15 cellular contexts compared by ENCODE assay signal in genomic region chr7:149071182-149071635, GRCh38. TPM values are rescaled to one million over a fixed set of nuclear protein-coding genes. Genes with fewer than 3 reads are reported as not detected.
DNase-seq lines count a peak whose midpoint lies in the region; ATAC-seq and TF ChIP-seq lines count a peak whose summit lies in the region.
"Had no signal": no experiment of that assay in that cellular context is flagged by ENCODE, and none has a peak within 500 bp of the region (broad histone marks: within the 10 kb centered on the region; RNA-seq: fewer than 3 reads in every experiment).

No MANE protein-coding gene starts in this region.

- no peak for TF ChIP-seq POLR2A in upper lobe of left lung (IDR thresholded peaks at IDR 0.05)

- in situ Hi-C loops in ACHN (cut with HindIII; ENCODE audit: low pct_ligation_motif_present, low pct_unique_long_range_greater_than_20kb, low sequenced_read_pairs): no loop called here

- no peak overlapping the region for H3K4me3 Mint-ChIP-seq in activated naive CD8-positive, alpha-beta T cell treated with anti-CD3 and anti-CD28 coated beads, Interleukin-2, amount 50 U/mL, for 24 hours
- no peak overlapping the region for H3K4me3 Mint-ChIP-seq in activated naive CD8-positive, alpha-beta T cell treated with anti-CD3 and anti-CD28 coated beads for 36 hours
- H3K4me3 Mint-ChIP-seq in HFFc6: no peak overlapping the region
- H3K4me3 Mint-ChIP-seq: neural crest cell had no signal

- intact Hi-C loops in right cardiac atrium (cut with DNase I): no loop called here

- H3K27ac Mint-ChIP-seq in activated naive CD8-positive, alpha-beta T cell treated with anti-CD3 and anti-CD28 coated beads, Interleukin-2, amount 50 U/mL, for 24 hours: no peak overlapping the region
- H3K27ac Mint-ChIP-seq in activated naive CD8-positive, alpha-beta T cell treated with anti-CD3 and anti-CD28 coated beads for 36 hours: no peak overlapping the region
- H3K27ac Mint-ChIP-seq in HFFc6: no peak overlapping the region

- no peak overlapping the region for H3K4me3 ChIP-seq in HUES6 (ENCODE audit: low read depth, low read length)
- no peak overlapping the region for H3K4me3 ChIP-seq in right cardiac atrium (ENCODE audit: low read length)
- H3K4me3 ChIP-seq in upper lobe of left lung: peak overlapping the region in 1 of 4 donors; percentile 27

- TF ChIP-seq CTCF in upper lobe of left lung (IDR thresholded peaks at IDR 0.05) (no peak), HFFc6 (IDR thresholded peaks at IDR 0.05) (no peak)

- no peak for DNase-seq in activated naive CD8-positive, alpha-beta T cell treated with anti-CD3 and anti-CD28 coated beads, Interleukin-2, amount 50 U/mL, for 24 hours
- no peak for DNase-seq in activated naive CD8-positive, alpha-beta T cell treated with anti-CD3 and anti-CD28 coated beads for 36 hours
- no peak for DNase-seq in right cardiac atrium
- peak in 1 of 2 donors; percentile 75 for DNase-seq in upper lobe of left lung
- no peak for DNase-seq in ACHN
- no peak for DNase-seq in NCI-H2107 (lab: John Stamatoyannopoulos, UW)
- no peak for DNase-seq in HFFc6
- DNase-seq: amygdala, KG1, kidney glomerular epithelial cell, midbrain, SHP77 had no signal

- H3K27me3 ChIP-seq in HUES6 (ENCODE audit: control insufficient read depth, insufficient read depth, low read length) (no peaks in the 10 kb centered on the region), right cardiac atrium (ENCODE audit: control insufficient read depth, insufficient read depth) (no peaks in the 10 kb centered on the region), upper lobe of left lung (no peaks in the 10 kb centered on the region)

- no peaks in the 10 kb centered on the region for H3K9me3 Mint-ChIP-seq in activated naive CD8-positive, alpha-beta T cell treated with anti-CD3 and anti-CD28 coated beads, Interleukin-2, amount 50 U/mL, for 24 hours
- no peaks in the 10 kb centered on the region for H3K9me3 Mint-ChIP-seq in activated naive CD8-positive, alpha-beta T cell treated with anti-CD3 and anti-CD28 coated beads for 36 hours
- H3K9me3 Mint-ChIP-seq in HFFc6: no peaks in the 10 kb centered on the region
- H3K9me3 Mint-ChIP-seq: neural crest cell had no signal

- peaks cover 15% of the 10 kb centered on the region for H3K36me3 Mint-ChIP-seq in activated naive CD8-positive, alpha-beta T cell treated with anti-CD3 and anti-CD28 coated beads, Interleukin-2, amount 50 U/mL, for 24 hours (ENCODE audit: low read depth)
- peaks cover 11% of the 10 kb centered on the region for H3K36me3 Mint-ChIP-seq in activated naive CD8-positive, alpha-beta T cell treated with anti-CD3 and anti-CD28 coated beads for 36 hours
- peaks cover 17% of the 10 kb centered on the region for H3K36me3 Mint-ChIP-seq in HFFc6 (ENCODE audit: low read depth)

- ATAC-seq in activated naive CD8-positive, alpha-beta T cell treated with anti-CD3 and anti-CD28 coated beads, Interleukin-2, amount 50 U/mL, for 24 hours: peak; percentile 13
- ATAC-seq in right cardiac atrium (peak; percentile 15 to 22), upper lobe of left lung (ENCODE audit: low FRiP score in 2 of 2) (peak; percentile 16 to 20)

- peaks cover 2% of the 10 kb centered on the region for H3K4me1 Mint-ChIP-seq in activated naive CD8-positive, alpha-beta T cell treated with anti-CD3 and anti-CD28 coated beads, Interleukin-2, amount 50 U/mL, for 24 hours
- H3K4me1 Mint-ChIP-seq in activated naive CD8-positive, alpha-beta T cell treated with anti-CD3 and anti-CD28 coated beads for 36 hours: peaks cover 2% of the 10 kb centered on the region
- no peaks in the 10 kb centered on the region for H3K4me1 Mint-ChIP-seq in HFFc6 (ENCODE audit: low read depth)
- H3K4me1 Mint-ChIP-seq: neural crest cell had no signal

- no peak for TF ChIP-seq EP300 in upper lobe of left lung (IDR thresholded peaks at IDR 0.05)

- H3K27me3 Mint-ChIP-seq in activated naive CD8-positive, alpha-beta T cell treated with anti-CD3 and anti-CD28 coated beads, Interleukin-2, amount 50 U/mL, for 24 hours: no peaks in the 10 kb centered on the region
- no peaks in the 10 kb centered on the region for H3K27me3 Mint-ChIP-seq in activated naive CD8-positive, alpha-beta T cell treated with anti-CD3 and anti-CD28 coated beads for 36 hours
- H3K27me3 Mint-ChIP-seq in HFFc6 (ENCODE audit: insufficient read depth): no peaks in the 10 kb centered on the region; the same call in 1 of the 2 replicates

- H3K27ac ChIP-seq in HUES6 (ENCODE audit: low read depth, low read length) (peak overlapping the region; percentile 65; the same call in 1 of the 2 replicates), right cardiac atrium (ENCODE audit: low read length) (no peak overlapping the region), upper lobe of left lung (peak overlapping the region in 2 of 4 donors; percentile 40 to 46)
- H3K27ac ChIP-seq: 22Rv1 had no signal

- H3K36me3 ChIP-seq in HUES6 (ENCODE audit: control insufficient read depth, insufficient read depth, low read length) (peaks cover 52% of the 10 kb centered on the region), upper lobe of left lung (peaks cover 8 to 42% (median 28%) of the 10 kb centered on the region in 4 donors)

- H3K4me1 ChIP-seq in HUES6 (ENCODE audit: control insufficient read depth, insufficient read depth, low read length) (peaks cover 8% of the 10 kb centered on the region; the same call in 1 of the 2 replicates), right cardiac atrium (ENCODE audit: control insufficient read depth, insufficient read depth, low read length) (no peaks in the 10 kb centered on the region), upper lobe of left lung (no peaks in the 10 kb centered on the region)

- H3K9me3 ChIP-seq in HUES6 (ENCODE audit: control insufficient read depth, insufficient read depth, low read depth, low read length) (no peaks in the 10 kb centered on the region), right cardiac atrium (ENCODE audit: control insufficient read depth, low read length) (no peaks in the 10 kb centered on the region), upper lobe of left lung (no peaks in the 10 kb centered on the region)

- WGBS in right cardiac atrium: 96% methylated on average over 29 of the region's 29 CpGs
- 92 to 98% methylated on average over 13 to 28 of the region's 29 CpGs for WGBS in upper lobe of left lung, 2 donors

- H3K9ac ChIP-seq in HUES6 (ENCODE audit: low read length): peak overlapping the region; percentile 44

RNA-seq across cellular contexts. Expression of gene ZNF786, which starts 19.3 kb away (rescaled TPM):
- 1 to 10 TPM; 4.6 to 4.9 TPM for total RNA-seq in activated naive CD8-positive, alpha-beta T cell treated with anti-CD3 and anti-CD28 coated beads for 36 hours
- total RNA-seq in right cardiac atrium (1 to 10 TPM; 2.5 to 4.1 (median 3.3) TPM), upper lobe of left lung (1 to 10 TPM; 1.7 to 9.0 (median 7.6) TPM)
- 2.1 TPM for polyA plus RNA-seq in right cardiac atrium
- total RNA-seq in HFFc6 (2021; fragmentation: NEBNext Ultra II Directional; extraction: Animal tissue kit (Norgen Biotek cat#: 25700)): 1 to 10 TPM; 3.5 to 4.8 (median 3.9) TPM

RNA-seq across cellular contexts. Expression of gene PDIA4, which starts 42.9 kb away (rescaled TPM):
- 10 to 100 TPM; 83.7 to 86.3 TPM for total RNA-seq in activated naive CD8-positive, alpha-beta T cell treated with anti-CD3 and anti-CD28 coated beads for 36 hours
- total RNA-seq in right cardiac atrium (10 to 100 TPM; 33.0 to 69.2 (median 46.3) TPM), upper lobe of left lung (100 to 1,000 TPM in 1 of 6 donors, 10 to 100 TPM in 5; 25.1 to 160 (median 77.8) TPM)
- 24.4 TPM for polyA plus RNA-seq in right cardiac atrium
- total RNA-seq in HFFc6 (2021; fragmentation: NEBNext Ultra II Directional; extraction: Animal tissue kit (Norgen Biotek cat#: 25700)): 100 to 1,000 TPM; 185 to 210 (median 200) TPM

RNA-seq across cellular contexts. Expression of gene ZNF425, which starts 54.9 kb away (rescaled TPM):
- under 1 TPM; 0.87 to 0.98 TPM for total RNA-seq in activated naive CD8-positive, alpha-beta T cell treated with anti-CD3 and anti-CD28 coated beads for 36 hours
- total RNA-seq in right cardiac atrium: under 1 TPM; 0.72 to 0.99 (median 0.81) TPM
- 0.50 TPM for polyA plus RNA-seq in right cardiac atrium
- total RNA-seq in upper lobe of left lung: 1 to 10 TPM; 1.4 to 3.1 (median 1.8) TPM
- total RNA-seq in HFFc6 (2021; fragmentation: NEBNext Ultra II Directional; extraction: Animal tissue kit (Norgen Biotek cat#: 25700)): 1 to 10 TPM; 1.9 to 3.0 (median 2.2) TPM
